Comparison of ENCODE assay signal across 11 cellular contexts in the genomic region with DNA sequence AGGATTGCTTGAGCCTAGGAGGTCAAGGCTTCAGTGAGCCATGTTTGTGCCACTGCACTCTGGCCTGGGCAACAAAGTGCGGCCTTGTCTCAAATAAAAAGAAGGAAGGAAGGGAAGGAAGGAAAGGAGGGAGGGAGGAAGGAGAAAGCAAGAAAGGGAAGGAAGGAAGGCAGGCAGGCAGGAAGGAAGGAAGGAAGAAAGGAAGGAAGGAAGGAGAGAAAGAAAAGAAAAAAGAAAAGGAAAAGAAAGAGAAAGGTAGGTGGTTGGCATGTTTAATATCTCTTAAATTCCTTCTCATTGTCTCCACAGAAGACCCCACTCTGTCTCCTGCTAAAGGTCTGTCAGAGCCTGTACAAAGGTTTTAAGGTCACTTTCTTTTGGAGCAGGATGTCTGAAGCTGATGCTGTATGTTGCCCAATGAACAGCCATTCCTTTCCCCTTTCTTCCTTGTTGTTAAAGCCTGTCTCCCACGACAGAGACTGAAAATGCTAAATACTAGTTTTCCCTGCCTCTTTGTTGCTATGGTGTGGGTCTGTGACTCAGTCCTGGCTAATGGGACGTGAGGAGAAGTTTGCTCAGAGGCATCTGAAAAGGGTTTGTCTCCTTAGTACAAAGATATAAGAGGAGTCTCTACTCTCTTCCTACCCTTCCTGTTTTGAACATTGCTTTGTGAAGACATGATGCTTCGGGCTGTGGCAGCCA.
A peak's percentile ranks its signal among the peaks of the same experiment; 100 is the strongest.
DNase-seq lines count a peak whose midpoint lies in the region; ATAC-seq and TF ChIP-seq lines count a peak whose summit lies in the region.
"Had no signal": no experiment of that assay in that cellular context is flagged by ENCODE, and none has a peak within 500 bp of the region (broad histone marks: within the 10 kb centered on the region; RNA-seq: fewer than 3 reads in every experiment).

No MANE protein-coding gene starts in this region.

- TF ChIP-seq POLR2A in erythroblast (IDR thresholded peaks at IDR 0.05; ENCODE audit: low read length) = no peak
- no peak for TF ChIP-seq POLR2A in body of pancreas (IDR thresholded peaks at IDR 0.05)

- H3K27ac ChIP-seq in RWPE2 (ENCODE audit: poor library complexity, severe bottlenecking) = peak overlapping the region; percentile 98
- no peak overlapping the region for H3K27ac ChIP-seq in body of pancreas
- H3K27ac ChIP-seq: stomach had no signal

- peak overlapping the region; percentile 56 for H3K4me2 ChIP-seq in skeletal muscle satellite cell (ENCODE audit: low read length)

- DNase-seq in activated T-cell treated with anti-CD3 and anti-CD28 coated beads, Interleukin-2, amount 50 U/mL, for 48 hours = peak; percentile 17 to 21
- DNase-seq in activated T-cell treated with anti-CD3 and anti-CD28 coated beads, Interleukin-2, amount 50 U/mL, for 1 hour = no peak
- DNase-seq in RWPE2 (ENCODE audit: low spot score) (no peak), fibroblast of gingiva (ENCODE audit: low read depth) (peak; percentile 51), erythroblast (lab: John Stamatoyannopoulos, UW) (no peak), body of pancreas (no peak), NOMO-1 treated with dmso at 0.1 percent for 144 hours (lab: John Stamatoyannopoulos, UW; ENCODE audit: unreplicated experiment) (no peak)
- DNase-seq: MV-4-11; NK-92 treated with Interleukin-12 subunit alpha and Interleukin-12 subunit beta, amount 100 ng/mL, for 24 hours; stomach had no signal

- H3K27me3 ChIP-seq in RWPE2 (ENCODE audit: insufficient read depth, poor library complexity, severe bottlenecking) (no peaks in the 10 kb centered on the region), skeletal muscle satellite cell (ENCODE audit: control insufficient read depth, insufficient read depth, low read length) (no peaks in the 10 kb centered on the region), body of pancreas (no peaks in the 10 kb centered on the region)
- H3K27me3 ChIP-seq: stomach had no signal

- H3K4me1 ChIP-seq in RWPE2 (ENCODE audit: insufficient read depth, poor library complexity, severe bottlenecking) = peaks cover 22% of the 10 kb centered on the region
- peaks cover 46% of the 10 kb centered on the region for H3K4me1 ChIP-seq in skeletal muscle satellite cell (ENCODE audit: control insufficient read depth, insufficient read depth, low read length)
- peaks cover 2% of the 10 kb centered on the region for H3K4me1 ChIP-seq in body of pancreas

- peak overlapping the region; percentile 84 for H3K9ac ChIP-seq in skeletal muscle satellite cell (ENCODE audit: low read depth, low read length)

- ATAC-seq in RWPE2 (ENCODE audit: low read depth) (peak; percentile 75), body of pancreas (no peak)

- 77 to 87% methylated on average over 4 of the region's 4 CpGs for WGBS in body of pancreas, 2 donors

- TF ChIP-seq CTCF in RWPE2 (IDR thresholded peaks at IDR 0.05; ENCODE audit: poor library complexity, severe bottlenecking) (no peak), body of pancreas (IDR thresholded peaks at IDR 0.05) (no peak)

- intact Hi-C loops in body of pancreas (cut with DNase I) = no loop called here

- H3K36me3 ChIP-seq in RWPE2 (ENCODE audit: low read depth) (no peaks in the 10 kb centered on the region), skeletal muscle satellite cell (ENCODE audit: insufficient read depth, low read length) (no peaks in the 10 kb centered on the region), body of pancreas (replicated peaks in 1 of 2; ENCODE audit: insufficient read depth in 1 of 2, low read depth in 2 of 2) (no peaks in the 10 kb centered on the region)
- H3K36me3 ChIP-seq: stomach had no signal

- H3K9me3 ChIP-seq in RWPE2 (ENCODE audit: severe bottlenecking) (no peaks in the 10 kb centered on the region), skeletal muscle satellite cell (replicated peaks; ENCODE audit: low read length) (no peaks in the 10 kb centered on the region), body of pancreas (no peaks in the 10 kb centered on the region)
- H3K9me3 ChIP-seq: stomach had no signal

- H3K4me3 ChIP-seq in RWPE2 (ENCODE audit: severe bottlenecking) (no peak overlapping the region), skeletal muscle satellite cell (ENCODE audit: low read length) (peak overlapping the region; percentile 13), body of pancreas (no peak overlapping the region)
- H3K4me3 ChIP-seq: stomach had no signal

Comparison
In these comparisons a context has a peak if more than half of its experiments do, and no peak if none do; other contexts are left out.
1. DNase-seq: peak in activated T-cell treated with anti-CD3 and anti-CD28 coated beads, Interleukin-2, amount 50 U/mL, for 48 hours (2 of 2) and fibroblast of gingiva (single experiment); none in activated T-cell treated with anti-CD3 and anti-CD28 coated beads, Interleukin-2, amount 50 U/mL, for 1 hour (single experiment), RWPE2 (single experiment), erythroblast (0 of 2), body of pancreas (0 of 4) and NOMO-1 treated with dmso at 0.1 percent for 144 hours (single experiment).